Comparison of ENCODE assay signal across 8 cellular contexts in the genomic region with DNA sequence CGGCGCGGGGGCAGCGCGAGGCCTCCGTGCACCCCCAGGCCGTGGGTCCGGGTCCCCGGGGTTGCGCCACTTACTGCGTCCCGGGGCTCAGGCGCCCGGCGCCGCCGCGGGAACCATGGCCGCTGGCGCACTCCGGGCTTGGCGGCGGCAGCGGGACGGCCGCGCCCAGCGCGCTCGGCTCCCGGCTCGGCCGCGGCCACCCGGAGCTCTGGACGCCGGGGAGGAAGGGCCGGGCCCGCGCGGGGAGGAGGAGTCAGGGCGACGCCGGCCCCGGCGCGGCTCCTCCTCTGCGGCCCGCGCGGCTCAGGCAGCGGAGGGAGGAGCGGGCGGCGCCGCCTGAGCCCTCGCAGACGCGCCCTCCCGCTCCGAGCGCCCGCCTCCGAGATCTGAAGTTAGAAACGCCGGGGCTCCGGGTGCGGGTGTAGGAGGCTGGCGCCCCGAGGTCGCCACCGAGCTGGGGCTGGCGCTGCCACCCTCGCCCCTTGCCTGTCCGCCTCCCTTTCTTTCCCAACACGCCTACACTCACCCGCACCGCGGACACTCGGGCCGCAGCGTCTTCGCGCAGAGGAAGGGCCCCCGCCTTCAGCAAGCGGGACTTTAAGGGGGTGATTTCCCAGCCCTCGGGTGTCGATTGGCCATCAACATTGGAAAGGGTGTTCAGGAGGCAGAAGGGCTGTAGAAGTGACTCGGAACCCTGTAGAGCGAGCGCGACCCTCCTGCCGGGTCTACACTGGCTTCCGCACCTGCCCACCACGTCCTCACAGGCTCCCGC. TPM values are rescaled to one million over a fixed set of nuclear protein-coding genes. Genes with fewer than 3 reads are reported as not detected.
DNase-seq lines count a peak whose midpoint lies in the region; TF ChIP-seq lines count a peak whose summit lies in the region.

A gene with protein sequence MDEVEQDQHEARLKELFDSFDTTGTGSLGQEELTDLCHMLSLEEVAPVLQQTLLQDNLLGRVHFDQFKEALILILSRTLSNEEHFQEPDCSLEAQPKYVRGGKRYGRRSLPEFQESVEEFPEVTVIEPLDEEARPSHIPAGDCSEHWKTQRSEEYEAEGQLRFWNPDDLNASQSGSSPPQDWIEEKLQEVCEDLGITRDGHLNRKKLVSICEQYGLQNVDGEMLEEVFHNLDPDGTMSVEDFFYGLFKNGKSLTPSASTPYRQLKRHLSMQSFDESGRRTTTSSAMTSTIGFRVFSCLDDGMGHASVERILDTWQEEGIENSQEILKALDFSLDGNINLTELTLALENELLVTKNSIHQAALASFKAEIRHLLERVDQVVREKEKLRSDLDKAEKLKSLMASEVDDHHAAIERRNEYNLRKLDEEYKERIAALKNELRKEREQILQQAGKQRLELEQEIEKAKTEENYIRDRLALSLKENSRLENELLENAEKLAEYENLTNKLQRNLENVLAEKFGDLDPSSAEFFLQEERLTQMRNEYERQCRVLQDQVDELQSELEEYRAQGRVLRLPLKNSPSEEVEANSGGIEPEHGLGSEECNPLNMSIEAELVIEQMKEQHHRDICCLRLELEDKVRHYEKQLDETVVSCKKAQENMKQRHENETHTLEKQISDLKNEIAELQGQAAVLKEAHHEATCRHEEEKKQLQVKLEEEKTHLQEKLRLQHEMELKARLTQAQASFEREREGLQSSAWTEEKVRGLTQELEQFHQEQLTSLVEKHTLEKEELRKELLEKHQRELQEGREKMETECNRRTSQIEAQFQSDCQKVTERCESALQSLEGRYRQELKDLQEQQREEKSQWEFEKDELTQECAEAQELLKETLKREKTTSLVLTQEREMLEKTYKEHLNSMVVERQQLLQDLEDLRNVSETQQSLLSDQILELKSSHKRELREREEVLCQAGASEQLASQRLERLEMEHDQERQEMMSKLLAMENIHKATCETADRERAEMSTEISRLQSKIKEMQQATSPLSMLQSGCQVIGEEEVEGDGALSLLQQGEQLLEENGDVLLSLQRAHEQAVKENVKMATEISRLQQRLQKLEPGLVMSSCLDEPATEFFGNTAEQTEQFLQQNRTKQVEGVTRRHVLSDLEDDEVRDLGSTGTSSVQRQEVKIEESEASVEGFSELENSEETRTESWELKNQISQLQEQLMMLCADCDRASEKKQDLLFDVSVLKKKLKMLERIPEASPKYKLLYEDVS (N-terminal part only) (minus strand): TSS at position 231 of the 772 bp plus-strand sequence. CDS start 9,106 bp downstream, outside the sequence.

- H3K4me1 ChIP-seq in right atrium auricular region = peaks cover 0 to 36% of the 10 kb centered on the region in 2 donors

- no peak for TF ChIP-seq CTCF in HFFc6 (IDR thresholded peaks at IDR 0.05)
- TF ChIP-seq CTCF in NB4 (IDR thresholded peaks at IDR 0.05; ENCODE audit: low read depth, low read length) = no peak
- no peak for TF ChIP-seq CTCF in right atrium auricular region (IDR thresholded peaks at IDR 0.05)

- H3K27ac Mint-ChIP-seq in HFFc6 = peak within 1 kb of the TSS; percentile 65

- peaks cover 38% of the 10 kb centered on the region for H3K4me1 Mint-ChIP-seq in HFFc6 (ENCODE audit: low read depth)

- no peaks in the 10 kb centered on the region for H3K9me3 Mint-ChIP-seq in HFFc6

- H3K36me3 Mint-ChIP-seq in HFFc6 (ENCODE audit: low read depth) = no peaks in the 10 kb centered on the region

- H3K4me3 Mint-ChIP-seq in HFFc6 = peak within 1 kb of the TSS; percentile 90

- H3K27me3 ChIP-seq in right atrium auricular region = no peaks in the 10 kb centered on the region

- peak within 1 kb of the TSS; percentile 83 to 96 for H3K27ac ChIP-seq in right atrium auricular region

- intact Hi-C loops in T-helper 1 cell treated with Interleukin-12 subunit alpha and Interleukin-12 subunit beta and Interleukin-4 antibody, amounts not matched to agents 30 ng/mL and 1 ng/mL, for 36 hours (cut with micrococcal nuclease) = loop anchor here (1.0 to 10.0 kb wide), 11 partner anchors 9 to 1244 kb away; partner anchors contain the start of genes GNG2, RPS29, SOS2 and TMX1

- no peaks in the 10 kb centered on the region for H3K36me3 ChIP-seq in right atrium auricular region

- no peaks in the 10 kb centered on the region for H3K9me3 ChIP-seq in right atrium auricular region

- peak within 1 kb of the TSS; percentile 85 for H3K4me3 ChIP-seq in NB4 (ENCODE audit: low read depth, low read length)
- H3K4me3 ChIP-seq in right atrium auricular region = peak within 1 kb of the TSS; percentile 85 to 90

- peaks cover 2% of the 10 kb centered on the region; the same call in 1 of the 2 replicates for H3K27me3 Mint-ChIP-seq in HFFc6 (ENCODE audit: insufficient read depth)

- TF ChIP-seq POLR2A in GM10847 (IDR thresholded peaks at IDR 0.05; ENCODE audit: extremely low read depth, insufficient read length) (peak; percentile 56), NB4 (IDR thresholded peaks at IDR 0.05; ENCODE audit: extremely low read depth, insufficient read length) (peak; percentile 51)

- peak; percentile 48 for DNase-seq in HFFc6
- DNase-seq in NB4 (ENCODE audit: low read depth) = peak; percentile 87
- DNase-seq in amygdala (lab: John Stamatoyannopoulos, UW) = peak in 44 of 56 donors; percentile 36 to 83 (median 56)
- peak; percentile 60 for DNase-seq in right atrium auricular region (ENCODE audit: low spot score)
- DNase-seq in pulmonary artery endothelial cell (ENCODE audit: low read depth, low spot score) = no peak
- no peak for DNase-seq in NK-92 treated with Interleukin-12 subunit alpha and Interleukin-12 subunit beta, amount 100 ng/mL, for 24 hours (lab: John Stamatoyannopoulos, UW)

RNA-seq across cellular contexts. Expression of the gene that starts here (rescaled TPM):
- total RNA-seq in HFFc6 (2021; fragmentation: NEBNext Ultra II Directional; extraction: Animal tissue kit (Norgen Biotek cat#: 25700)) = 10 to 100 TPM; 43.7 to 66.3 (median 57.4) TPM
- total RNA-seq in T-helper 1 cell treated with Interleukin-12 subunit alpha and Interleukin-12 subunit beta and Interleukin-4 antibody, amounts not matched to agents 30 ng/mL and 1 ng/mL, for 36 hours = 74.3 and 82.5 TPM in 2 replicates
- total RNA-seq in right atrium auricular region (10 to 100 TPM; 30.1 to 49.7 TPM), pulmonary artery endothelial cell (36.1 and 50.4 TPM in 2 replicates)

Comparison
In these comparisons a context has a peak if more than half of its experiments do, and no peak if none do; other contexts are left out.
1. DNase-seq: peak in HFFc6 (single experiment), NB4 (single experiment), amygdala (44 of 56) and right atrium auricular region (single experiment); none in pulmonary artery endothelial cell (single experiment) and NK-92 treated with Interleukin-12 subunit alpha and Interleukin-12 subunit beta, amount 100 ng/mL, for 24 hours (single experiment).